ENCODE assay signal across 20 cellular contexts in the genomic region with DNA sequence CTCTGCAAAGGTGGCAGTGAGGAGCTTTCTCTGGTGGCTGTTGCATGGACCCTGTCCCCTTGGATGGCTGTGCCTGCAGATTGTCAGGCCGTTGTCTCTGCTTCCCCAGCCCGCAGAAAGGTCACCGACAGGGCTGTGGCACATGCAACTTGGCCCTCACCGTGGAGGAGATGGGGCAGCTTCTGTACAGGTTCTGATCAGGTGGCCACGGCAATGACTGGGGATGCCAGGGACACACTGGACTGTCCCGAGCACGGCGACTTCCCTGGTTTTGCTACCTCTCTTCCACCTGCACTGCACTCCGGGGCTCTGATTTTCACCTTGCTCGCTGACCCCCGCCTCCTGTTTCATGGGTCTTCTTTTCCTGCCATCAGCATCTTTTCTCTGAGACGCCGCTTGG. TPM values are rescaled to one million over a fixed set of nuclear protein-coding genes. Genes with fewer than 3 reads are reported as not detected.
A peak's percentile ranks its signal among the peaks of the same experiment; 100 is the strongest.
DNase-seq lines count a peak whose midpoint lies in the region; ATAC-seq, FAIRE-seq and TF ChIP-seq lines count a peak whose summit lies in the region.
"Had no signal": no experiment of that assay in that cellular context is flagged by ENCODE, and none has a peak within 500 bp of the region (broad histone marks: within the 10 kb centered on the region; RNA-seq: fewer than 3 reads in every experiment).

No MANE protein-coding gene starts in this region.

- WGBS in sigmoid colon, 2 donors, result 97% methylated on average over 13 of the region's 13 CpGs

- CTCF ChIA-PET in CD8-positive, alpha-beta T cell (lab: Charles Lee), result no interaction called here

- no peaks in the 10 kb centered on the region for H3K4me1 ChIP-seq in sigmoid colon
- no peaks in the 10 kb centered on the region for H3K4me1 ChIP-seq in CD8-positive, alpha-beta T cell (ENCODE audit: insufficient read depth, low read length)

- no peaks in the 10 kb centered on the region for H3K9me3 ChIP-seq in SK-N-MC (ENCODE audit: low read depth, low read length)
- H3K9me3 ChIP-seq in sigmoid colon, result no peaks in the 10 kb centered on the region
- no peaks in the 10 kb centered on the region for H3K9me3 ChIP-seq in CD8-positive, alpha-beta T cell (ENCODE audit: low read length)

- intact Hi-C loops in sigmoid colon (cut with DNase I), result no loop called here
- intact Hi-C loops in CD8-positive, alpha-beta T cell (cut with DNase I, micrococcal nuclease), result no loop called here

- no peak for TF ChIP-seq POLR2A in sigmoid colon (IDR thresholded peaks at IDR 0.05)

- H3K9ac ChIP-seq in SK-N-MC (ENCODE audit: insufficient read length), result no peak overlapping the region

- TF ChIP-seq CTCF in nephron (IDR thresholded peaks at IDR 0.05; ENCODE audit: unreplicated experiment in 3 of 3) (no peak), sigmoid colon (IDR thresholded peaks at IDR 0.05) (no peak)
- no peak for TF ChIP-seq CTCF in CD8-positive, alpha-beta T cell (IDR thresholded peaks at IDR 0.05)

- H3K4me3 Mint-ChIP-seq in T-helper 1 cell treated with Interleukin-12 subunit alpha and Interleukin-12 subunit beta and Interleukin-4 antibody, amounts not matched to agents 30 μg/mL and 1 μg/mL, for 36 hours, result no peak overlapping the region
- peak overlapping the region in 1 of 3 experiments; percentile 49 for H3K4me3 Mint-ChIP-seq in nephron
- H3K4me3 Mint-ChIP-seq in CD8-positive, alpha-beta T cell, result no peak overlapping the region
- H3K4me3 Mint-ChIP-seq: CD4-positive, alpha-beta memory T cell; H9 had no signal

- H3K9me3 Mint-ChIP-seq in T-helper 1 cell treated with Interleukin-12 subunit alpha and Interleukin-12 subunit beta and Interleukin-4 antibody, amounts not matched to agents 30 μg/mL and 1 μg/mL, for 36 hours, result no peaks in the 10 kb centered on the region
- H3K9me3 Mint-ChIP-seq in nephron, result no peaks in the 10 kb centered on the region
- no peaks in the 10 kb centered on the region for H3K9me3 Mint-ChIP-seq in CD8-positive, alpha-beta T cell
- H3K9me3 Mint-ChIP-seq: CD4-positive, alpha-beta memory T cell; H9; IgD-negative memory B cell had no signal

- H3K27me3 Mint-ChIP-seq in T-helper 1 cell treated with Interleukin-12 subunit alpha and Interleukin-12 subunit beta and Interleukin-4 antibody, amounts not matched to agents 30 μg/mL and 1 μg/mL, for 36 hours (ENCODE audit: low read depth), result no peaks in the 10 kb centered on the region
- peaks cover 64% of the 10 kb centered on the region for H3K27me3 Mint-ChIP-seq in nephron (ENCODE audit: low read depth)
- H3K27me3 Mint-ChIP-seq in CD8-positive, alpha-beta T cell (ENCODE audit: low read depth), result no peaks in the 10 kb centered on the region
- H3K27me3 Mint-ChIP-seq: CD4-positive, alpha-beta memory T cell had no signal

- H3K27ac Mint-ChIP-seq in T-helper 1 cell treated with Interleukin-12 subunit alpha and Interleukin-12 subunit beta and Interleukin-4 antibody, amounts not matched to agents 30 μg/mL and 1 μg/mL, for 36 hours, result peak overlapping the region; percentile 39
- peak overlapping the region in 2 of 3 experiments; percentile 20 to 66 for H3K27ac Mint-ChIP-seq in nephron
- H3K27ac Mint-ChIP-seq in CD8-positive, alpha-beta T cell, result no peak overlapping the region
- H3K27ac Mint-ChIP-seq: CD4-positive, alpha-beta memory T cell; IgD-negative memory B cell had no signal

- POLR2A ChIA-PET in CD8-positive, alpha-beta T cell (lab: Charles Lee), result no interaction called here

- ATAC-seq in CD8-positive, alpha-beta T cell, result no peak
- no peak for ATAC-seq in HG03139 (IDR thresholded peaks at IDR 0.05; ENCODE audit: unreplicated experiment)

- H3K36me3 ChIP-seq in SK-N-MC (ENCODE audit: insufficient read depth, low read length) (no peaks in the 10 kb centered on the region), sigmoid colon (no peaks in the 10 kb centered on the region)
- peaks cover 6% of the 10 kb centered on the region for H3K36me3 ChIP-seq in CD8-positive, alpha-beta T cell (ENCODE audit: insufficient read depth, low read length)

- DNase-seq in T-helper 1 cell, result no peak
- DNase-seq in SK-N-MC (ENCODE audit: low read depth, low spot score), result no peak
- DNase-seq in sigmoid colon, result peak; percentile 40
- no peak for DNase-seq in GM19239 (ENCODE audit: insufficient read length, low spot score)
- DNase-seq in CD8-positive, alpha-beta T cell, result no peak
- DNase-seq: ACHN; CD4-positive, alpha-beta memory T cell; COR-L47; DMS153; GOT3; H9 had no signal

- H3K27ac ChIP-seq in SK-N-MC, result no peak overlapping the region
- no peak overlapping the region for H3K27ac ChIP-seq in sigmoid colon
- no peak overlapping the region for H3K27ac ChIP-seq in CD8-positive, alpha-beta T cell (ENCODE audit: low read depth, low read length)
- H3K27ac ChIP-seq: 22Rv1, C4-2B had no signal

- no peak for TF ChIP-seq EP300 in sigmoid colon (IDR thresholded peaks at IDR 0.05)

- no peaks in the 10 kb centered on the region for H3K4me1 Mint-ChIP-seq in T-helper 1 cell treated with Interleukin-12 subunit alpha and Interleukin-12 subunit beta and Interleukin-4 antibody, amounts not matched to agents 30 μg/mL and 1 μg/mL, for 36 hours (ENCODE audit: low read depth)
- peaks cover 21% of the 10 kb centered on the region for H3K4me1 Mint-ChIP-seq in nephron
- H3K4me1 Mint-ChIP-seq in CD8-positive, alpha-beta T cell (ENCODE audit: low read depth), result no peaks in the 10 kb centered on the region
- H3K4me1 Mint-ChIP-seq: CD4-positive, alpha-beta memory T cell; H9 had no signal

- no peaks in the 10 kb centered on the region for H3K36me3 Mint-ChIP-seq in T-helper 1 cell treated with Interleukin-12 subunit alpha and Interleukin-12 subunit beta and Interleukin-4 antibody, amounts not matched to agents 30 μg/mL and 1 μg/mL, for 36 hours (ENCODE audit: low read depth)
- H3K36me3 Mint-ChIP-seq in nephron (ENCODE audit: low read depth), result peaks cover 7% of the 10 kb centered on the region
- peaks cover 61% of the 10 kb centered on the region for H3K36me3 Mint-ChIP-seq in CD8-positive, alpha-beta T cell

- H3K27me3 ChIP-seq in sigmoid colon, result no peaks in the 10 kb centered on the region
- H3K27me3 ChIP-seq in CD8-positive, alpha-beta T cell (ENCODE audit: insufficient read depth, low read length), result no peaks in the 10 kb centered on the region

- FAIRE-seq in GM19239 (lab: Jason Lieb, UNC), result no peak
- FAIRE-seq: D721Med, GM12878, GM18507 had no signal

- H3K4me3 ChIP-seq in SK-N-MC (peak overlapping the region; percentile 57), sigmoid colon (no peak overlapping the region)
- no peak overlapping the region for H3K4me3 ChIP-seq in CD8-positive, alpha-beta T cell (ENCODE audit: low read depth, low read length)
- H3K4me3 ChIP-seq: GM12878 had no signal

RNA-seq across cellular contexts. Expression of a gene that starts 43.5 kb away (rescaled TPM):
- total RNA-seq in sigmoid colon, result 10 to 100 TPM; 35.2 to 48.2 (median 40.9) TPM
- polyA plus RNA-seq in sigmoid colon, result 10 to 100 TPM; 33.3 to 54.9 (median 34.2) TPM
- 10 to 100 TPM; 49.6 to 57.0 TPM for total RNA-seq in CD8-positive, alpha-beta T cell
